Comparison of ENCODE assay signal across 1 cellular context in the genomic region with DNA sequence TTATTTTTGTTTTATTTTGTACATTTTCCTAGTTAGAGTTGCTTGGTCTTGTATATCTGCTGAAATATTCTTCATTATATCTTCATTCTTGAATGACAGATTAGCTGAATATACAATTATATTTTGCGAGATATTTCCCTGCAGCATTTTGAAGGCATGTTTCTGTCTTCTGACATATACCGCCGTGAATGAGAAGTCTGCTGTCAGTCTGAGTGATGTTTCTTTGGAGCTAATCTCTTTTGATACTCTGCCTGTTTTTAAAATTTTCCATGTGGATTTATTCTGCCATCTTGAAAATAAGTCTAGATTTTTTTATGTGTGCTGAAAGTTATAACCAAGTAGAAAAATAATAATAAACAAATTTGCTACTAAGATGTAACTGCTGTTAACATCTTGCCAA.
TF ChIP-seq lines count a peak whose summit lies in the region.

No MANE protein-coding gene starts in this region.

TF ChIP-seq in A549, 52 proteins besides CTCF, POLR2A, EP300 and RAD21 (continued from another document):
- TF ChIP-seq, protein P1, sequence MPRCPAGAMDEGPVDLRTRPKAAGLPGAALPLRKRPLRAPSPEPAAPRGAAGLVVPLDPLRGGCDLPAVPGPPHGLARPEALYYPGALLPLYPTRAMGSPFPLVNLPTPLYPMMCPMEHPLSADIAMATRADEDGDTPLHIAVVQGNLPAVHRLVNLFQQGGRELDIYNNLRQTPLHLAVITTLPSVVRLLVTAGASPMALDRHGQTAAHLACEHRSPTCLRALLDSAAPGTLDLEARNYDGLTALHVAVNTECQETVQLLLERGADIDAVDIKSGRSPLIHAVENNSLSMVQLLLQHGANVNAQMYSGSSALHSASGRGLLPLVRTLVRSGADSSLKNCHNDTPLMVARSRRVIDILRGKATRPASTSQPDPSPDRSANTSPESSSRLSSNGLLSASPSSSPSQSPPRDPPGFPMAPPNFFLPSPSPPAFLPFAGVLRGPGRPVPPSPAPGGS (IDR thresholded peaks at IDR 0.05), result no peak
- TF ChIP-seq NFE2L2 (conservative IDR thresholded peaks at IDR 0.05; ENCODE audit: low read length) (no peak), RCOR1 (IDR thresholded peaks at IDR 0.05; ENCODE audit: low read depth, low read length) (no peak), ZNF302 (CRISPR knock-in tag; IDR thresholded peaks at IDR 0.05) (no peak), TFCP2L1 (CRISPR knock-in tag; IDR thresholded peaks at IDR 0.05) (no peak)
